In the genomic region with DNA sequence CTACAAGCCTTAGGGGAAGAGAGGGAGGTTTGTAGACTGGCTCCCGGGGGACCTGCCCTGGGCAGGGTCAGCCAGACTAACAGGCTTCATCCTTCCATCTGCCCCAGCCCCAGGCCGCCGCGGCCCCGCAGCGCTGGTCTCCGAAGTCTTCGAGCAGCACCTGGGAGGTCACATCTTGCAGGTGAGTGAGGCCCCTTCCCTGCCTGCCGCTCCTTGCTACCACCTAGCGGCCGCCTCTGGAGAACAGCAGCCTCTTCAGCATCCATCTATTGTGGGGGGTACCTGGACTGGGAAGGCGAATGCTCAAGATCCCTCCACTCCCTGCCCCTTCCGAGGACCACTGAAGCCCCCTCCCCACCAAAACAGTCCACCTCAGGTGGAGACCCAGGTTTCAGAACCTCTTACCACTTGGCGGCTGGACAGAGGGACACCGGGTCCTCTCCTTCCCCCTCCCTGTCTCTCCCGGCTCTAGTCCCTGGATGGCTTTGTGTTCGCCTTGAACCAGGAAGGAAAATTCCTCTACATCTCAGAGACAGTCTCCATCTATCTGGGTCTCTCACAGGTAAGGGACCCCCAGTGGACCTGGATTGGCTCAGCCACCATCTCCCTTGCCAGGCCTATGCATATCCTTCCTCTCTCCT, we compare ENCODE assay signal across 8 cellular contexts. TPM values are rescaled to one million over a fixed set of nuclear protein-coding genes. Genes with fewer than 3 reads are reported as not detected.
A peak's percentile ranks its signal among the peaks of the same experiment; 100 is the strongest.
DNase-seq lines count a peak whose midpoint lies in the region; ATAC-seq and TF ChIP-seq lines count a peak whose summit lies in the region.

No MANE protein-coding gene starts in this region.

- POLR2A ChIA-PET in CD4-positive, alpha-beta memory T cell (lab: Charles Lee; ENCODE audit: partially characterized antibody): no interaction called here
- POLR2A ChIA-PET in T-cell (lab: Charles Lee): no interaction called here

- H3K27ac Mint-ChIP-seq in CD4-positive, alpha-beta memory T cell: no peak overlapping the region
- no peak overlapping the region for H3K27ac Mint-ChIP-seq in T-cell

- H3K27me3 Mint-ChIP-seq in CD4-positive, alpha-beta memory T cell: peaks cover 22 to 33% of the 10 kb centered on the region in 2 donors
- H3K27me3 Mint-ChIP-seq in T-cell: peaks cover 31 to 45% of the 10 kb centered on the region in 2 donors

- H3K27ac ChIP-seq in CD4-positive, alpha-beta memory T cell (ENCODE audit: low read depth, low read length): no peak overlapping the region
- no peak overlapping the region for H3K27ac ChIP-seq in HUES6 (ENCODE audit: low read depth, low read length)

- H3K9ac ChIP-seq in HUES6 (ENCODE audit: low read length): no peak overlapping the region

- H3K27me3 ChIP-seq in CD4-positive, alpha-beta memory T cell (ENCODE audit: insufficient read depth, low read length): peaks cover 13% of the 10 kb centered on the region
- peaks cover 29% of the 10 kb centered on the region for H3K27me3 ChIP-seq in HUES6 (ENCODE audit: control insufficient read depth, insufficient read depth, low read length)

- H3K4me1 Mint-ChIP-seq in CD4-positive, alpha-beta memory T cell: peaks cover 9 to 32% (median 18%) of the 10 kb centered on the region in 4 donors
- peaks cover 17 to 29% (median 20%) of the 10 kb centered on the region in 3 donors for H3K4me1 Mint-ChIP-seq in T-cell

- CTCF ChIA-PET in CD4-positive, alpha-beta memory T cell (lab: Charles Lee; ENCODE audit: partially characterized antibody): interaction anchor here (2.3 to 4.8 kb wide), 2 partner anchors 19 kb away, joined by 17 to 43 read pairs; no protein-coding TSS in a partner anchor
- CTCF ChIA-PET in T-cell (lab: Charles Lee): no interaction called here

- H3K9me3 Mint-ChIP-seq in CD4-positive, alpha-beta memory T cell: peaks cover 0 to 1% (median 0%) of the 10 kb centered on the region in 8 donors
- no peaks in the 10 kb centered on the region for H3K9me3 Mint-ChIP-seq in T-cell

- no peaks in the 10 kb centered on the region for H3K36me3 ChIP-seq in CD4-positive, alpha-beta memory T cell (ENCODE audit: insufficient read depth, low read length)
- no peaks in the 10 kb centered on the region for H3K36me3 ChIP-seq in HUES6 (ENCODE audit: control insufficient read depth, insufficient read depth, low read length)

- peak; percentile 55 to 66 (median 64) for DNase-seq in CD4-positive, alpha-beta memory T cell
- peak; percentile 23 to 70 (median 56) for DNase-seq in T-cell
- DNase-seq in astrocyte of the cerebellum (ENCODE audit: low read depth): no peak
- peak; percentile 61 for DNase-seq in kidney tubule cell (ENCODE audit: low spot score)
- DNase-seq in stimulated activated CD4-positive, alpha-beta T cell treated with anti-CD3 and anti-CD28 coated beads, TNF-alpha, amount 100 ng/mL, for 48 hours (ENCODE audit: low read depth in 3 of 3): peak; percentile 27 to 42 (median 33)
- DNase-seq in GF-D8 (lab: John Stamatoyannopoulos, UW): no peak

- peaks cover 0 to 1% of the 10 kb centered on the region in 2 donors for H3K36me3 Mint-ChIP-seq in CD4-positive, alpha-beta memory T cell
- no peaks in the 10 kb centered on the region for H3K36me3 Mint-ChIP-seq in T-cell

- in situ Hi-C loops in astrocyte of the cerebellum (cut with HindIII; ENCODE audit: low sequenced_read_pairs): no loop called here

- intact Hi-C loops in CD4-positive, alpha-beta memory T cell (cut with micrococcal nuclease): loop anchor here (1.0 kb wide), 1 partner anchor 19 kb away; no protein-coding TSS in a partner anchor

- H3K4me1 ChIP-seq in CD4-positive, alpha-beta memory T cell (ENCODE audit: insufficient read depth, low read length): peaks cover 23% of the 10 kb centered on the region
- H3K4me1 ChIP-seq in HUES6 (ENCODE audit: control insufficient read depth, insufficient read depth, low read length): peaks cover 25% of the 10 kb centered on the region

- ATAC-seq in T-cell (replicated peaks in 1 of 4): peak in 2 of 4 experiments; percentile 23 to 37
- ATAC-seq in HG03442 (IDR thresholded peaks at IDR 0.05; ENCODE audit: unreplicated experiment): no peak

- H3K4me3 ChIP-seq in CD4-positive, alpha-beta memory T cell (ENCODE audit: low read length in 2 of 2): no peak overlapping the region
- 0 out of 2 replicates have a peak overlapping the region, but pooled peaks have one; percentile 14 for H3K4me3 ChIP-seq in HUES6 (ENCODE audit: low read depth, low read length)
- no peak overlapping the region for H3K4me3 ChIP-seq in astrocyte of the cerebellum (ENCODE audit: low read depth, low read length)

- H3K9me3 ChIP-seq in CD4-positive, alpha-beta memory T cell (ENCODE audit: control insufficient read depth in 1 of 2, low read length in 2 of 2): no peaks in the 10 kb centered on the region
- no peaks in the 10 kb centered on the region for H3K9me3 ChIP-seq in HUES6 (ENCODE audit: control insufficient read depth, insufficient read depth, low read depth, low read length)

- peak; percentile 89 for TF ChIP-seq CTCF in astrocyte of the cerebellum (IDR thresholded peaks at IDR 0.05; ENCODE audit: low read depth, low read length, missing control alignments)

- H3K4me3 Mint-ChIP-seq in CD4-positive, alpha-beta memory T cell: peak overlapping the region in 1 of 8 donors; percentile 3
- H3K4me3 Mint-ChIP-seq in T-cell: no peak overlapping the region

RNA-seq across cellular contexts. Expression of a gene that starts 12.7 kb away (rescaled TPM):
- under 1 TPM; 0.35 to 0.64 TPM for total RNA-seq in CD4-positive, alpha-beta memory T cell
- not detected for polyA plus RNA-seq in CD4-positive, alpha-beta memory T cell
- total RNA-seq in T-cell: 1 to 10 TPM in 1 of 5 donors, under 1 TPM in 3, not detected in 1; 0.36 to 1.1 (median 0.59) TPM

RNA-seq across cellular contexts. Expression of a gene that starts 16.1 kb away (rescaled TPM):
- total RNA-seq in CD4-positive, alpha-beta memory T cell: 10 to 100 TPM; 34.1 to 36.0 TPM
- 100 to 1,000 TPM; 112 to 133 TPM for polyA plus RNA-seq in CD4-positive, alpha-beta memory T cell
- 10 to 100 TPM; 26.6 to 49.0 (median 46.8) TPM for total RNA-seq in T-cell

Comparison
In these comparisons a context has a peak if more than half of its experiments do, and no peak if none do; other contexts are left out.
1. DNase-seq: peak in CD4-positive, alpha-beta memory T cell (5 of 5), T-cell (34 of 34), kidney tubule cell (single experiment) and stimulated activated CD4-positive, alpha-beta T cell treated with anti-CD3 and anti-CD28 coated beads, TNF-alpha, amount 100 ng/mL, for 48 hours (3 of 3); none in astrocyte of the cerebellum (single experiment) and GF-D8 (single experiment).